8 cellular contexts compared by ENCODE assay signal in genomic region chr1:23634840-23635642, GRCh38. TPM values are rescaled to one million over a fixed set of nuclear protein-coding genes. Genes with fewer than 3 reads are reported as not detected.
DNase-seq lines count a peak whose midpoint lies in the region; ATAC-seq and TF ChIP-seq lines count a peak whose summit lies in the region.

No MANE protein-coding gene starts in this region.

- no peak for TF ChIP-seq EP300 in SK-N-SH (IDR thresholded peaks at IDR 0.05; ENCODE audit: borderline replicate concordance in 1 of 2, low read depth in 1 of 2, low read length in 1 of 2)

- H3K9me2 ChIP-seq in SK-N-SH = no peaks in the 10 kb centered on the region

- peak; percentile 87 for ATAC-seq in activated CD4-positive, alpha-beta T cell treated with anti-CD3 and anti-CD28 coated beads for 36 hours
- ATAC-seq in right cardiac atrium = peak; percentile 65 to 74
- ATAC-seq in HG02571 (IDR thresholded peaks at IDR 0.05; ENCODE audit: unreplicated experiment) = no peak

- peak overlapping the region; percentile 41 to 63 for H3K4me3 ChIP-seq in SK-N-SH (ENCODE audit: low read depth in 2 of 2, low read length in 1 of 2)
- H3K4me3 ChIP-seq in astrocyte of the cerebellum (ENCODE audit: low read depth, low read length) = peak overlapping the region; percentile 23
- H3K4me3 ChIP-seq in right cardiac atrium (ENCODE audit: low read length) = peak overlapping the region; percentile 43
- H3K4me3 ChIP-seq in prostate gland = peak overlapping the region; percentile 6 to 22

- POLR2A ChIA-PET in activated CD4-positive, alpha-beta T cell treated with anti-CD3 and anti-CD28 coated beads for 36 hours (lab: Charles Lee) = interaction anchor here (0.6 to 1.1 kb wide), 4 partner anchors 30 to 107 kb away, joined by 3 to 5 read pairs (median 4); partner anchors contain the start of gene ID3
- POLR2A ChIA-PET in SK-N-SH (lab: Yijun Ruan, JAX) = interaction anchor here (1.1 to 1.6 kb wide), 3 partner anchors 15 to 80 kb away, joined by 4 to 9 read pairs (median 7); partner anchors contain the start of gene ID3

- peak; percentile 89 for TF ChIP-seq CTCF in SK-N-SH (IDR thresholded peaks at IDR 0.05)
- TF ChIP-seq CTCF in astrocyte of the cerebellum (IDR thresholded peaks at IDR 0.05; ENCODE audit: low read depth, low read length, missing control alignments) = peak; percentile 91
- peak; percentile 73 to 90 (median 80) for TF ChIP-seq CTCF in prostate gland (IDR thresholded peaks at IDR 0.05)

- H3K4me2 ChIP-seq in SK-N-SH = peak overlapping the region; percentile 82

- in situ Hi-C loops in astrocyte of the cerebellum (cut with HindIII; ENCODE audit: low sequenced_read_pairs) = loop anchor here (5.0 kb wide), 1 partner anchor 83 kb away; no protein-coding TSS in a partner anchor

- TF ChIP-seq POLR2A in prostate gland (IDR thresholded peaks at IDR 0.05) = no peak

- peak overlapping the region; percentile 92 for H2AFZ ChIP-seq in SK-N-SH (ENCODE audit: low read depth)

- peak overlapping the region; percentile 79 for H3K27ac Mint-ChIP-seq in activated CD4-positive, alpha-beta T cell treated with anti-CD3 and anti-CD28 coated beads for 36 hours

- peak overlapping the region; percentile 40 for H3K4me3 Mint-ChIP-seq in activated CD4-positive, alpha-beta T cell treated with anti-CD3 and anti-CD28 coated beads for 36 hours

- CTCF ChIA-PET in activated CD4-positive, alpha-beta T cell treated with anti-CD3 and anti-CD28 coated beads for 36 hours (lab: Charles Lee) = interaction anchor here (0.5 to 13.2 kb wide), 37 partner anchors 10 to 511 kb away, joined by 3 to 678 read pairs (median 6); partner anchors contain the start of genes E2F2 and ID3
- CTCF ChIA-PET in SK-N-SH (lab: Yijun Ruan, JAX) = interaction anchor here (0.6 to 12.6 kb wide), 40 partner anchors 10 to 296 kb away, joined by 3 to 708 read pairs (median 6); partner anchors contain the start of gene ID3

- H3K36me3 ChIP-seq in SK-N-SH (replicated peaks in 1 of 2; ENCODE audit: control insufficient read depth in 1 of 2, insufficient read depth in 2 of 2, low read length in 1 of 2) = no peaks in the 10 kb centered on the region
- H3K36me3 ChIP-seq in prostate gland = no peaks in the 10 kb centered on the region

- peak; percentile 69 for DNase-seq in activated CD4-positive, alpha-beta T cell treated with anti-CD3 and anti-CD28 coated beads for 36 hours
- DNase-seq in activated CD4-positive, alpha-beta T cell treated with anti-CD3 and anti-CD28 coated beads for 1 hour = no peak
- peak; percentile 32 for DNase-seq in MV-4-11 (lab: John Stamatoyannopoulos, UW)
- DNase-seq in SK-N-SH = peak; percentile 84
- DNase-seq in astrocyte of the cerebellum (ENCODE audit: low read depth) = peak; percentile 54
- DNase-seq in right cardiac atrium = peak; percentile 76 to 87 (median 82)
- peak; percentile 33 for DNase-seq in prostate gland (ENCODE audit: low spot score)

- peak overlapping the region; percentile 76 for H3K9ac ChIP-seq in SK-N-SH

- H3K27me3 ChIP-seq in SK-N-SH (ENCODE audit: insufficient read depth) (no peaks in the 10 kb centered on the region), right cardiac atrium (ENCODE audit: control insufficient read depth, insufficient read depth) (no peaks in the 10 kb centered on the region), prostate gland (replicated peaks; ENCODE audit: insufficient read depth) (no peaks in the 10 kb centered on the region)

- no peaks in the 10 kb centered on the region for H3K9me3 Mint-ChIP-seq in activated CD4-positive, alpha-beta T cell treated with anti-CD3 and anti-CD28 coated beads for 36 hours (ENCODE audit: low read depth)

- H3K4me1 ChIP-seq in SK-N-SH (ENCODE audit: control insufficient read depth in 1 of 2, insufficient read depth in 2 of 2, low read depth in 1 of 2, low read length in 1 of 2) (peaks cover 3 to 31% of the 10 kb centered on the region in 2 experiments; a peak in 2 of 4 replicates), right cardiac atrium (ENCODE audit: control insufficient read depth, insufficient read depth, low read length) (peaks cover 3% of the 10 kb centered on the region), prostate gland (replicated peaks) (no peaks in the 10 kb centered on the region)

- H3F3A ChIP-seq in SK-N-SH (replicated peaks; ENCODE audit: insufficient read depth) = peaks cover 6% of the 10 kb centered on the region

- peaks cover 30% of the 10 kb centered on the region for H3K4me1 Mint-ChIP-seq in activated CD4-positive, alpha-beta T cell treated with anti-CD3 and anti-CD28 coated beads for 36 hours

- H3K27ac ChIP-seq in SK-N-SH (ENCODE audit: low read depth in 2 of 2, low read length in 1 of 2) (peak overlapping the region; percentile 64 to 93), right cardiac atrium (ENCODE audit: low read length) (peak overlapping the region; percentile 88), prostate gland (peak overlapping the region; percentile 36 to 69)

- TF ChIP-seq RAD21 in SK-N-SH (IDR thresholded peaks at IDR 0.05; ENCODE audit: low read length) = peak; percentile 75

- intact Hi-C loops in activated CD4-positive, alpha-beta T cell treated with anti-CD3 and anti-CD28 coated beads for 36 hours (cut with DNase I, micrococcal nuclease) = loop anchor here (1.0 to 5.0 kb wide), 3 partner anchors 22 to 138 kb away; no protein-coding TSS in a partner anchor
- intact Hi-C loops in right cardiac atrium (cut with DNase I) = loop anchor here in 1 of 4 donors (5.0 kb wide), 1 partner anchor 138 kb away; no protein-coding TSS in a partner anchor
- intact Hi-C loops in prostate gland (cut with DNase I) = no loop called here

- H3K36me3 Mint-ChIP-seq in activated CD4-positive, alpha-beta T cell treated with anti-CD3 and anti-CD28 coated beads for 36 hours (ENCODE audit: low read depth) = no peaks in the 10 kb centered on the region

- H3K9me3 ChIP-seq in SK-N-SH (no peaks in the 10 kb centered on the region), right cardiac atrium (ENCODE audit: control insufficient read depth, low read length) (no peaks in the 10 kb centered on the region), prostate gland (no peaks in the 10 kb centered on the region)

- WGBS in SK-N-SH (ENCODE audit: low lambda C conversion rate) = 42% methylated on average over 15 of the region's 17 CpGs
- WGBS in right cardiac atrium = 23% methylated on average over 17 of the region's 17 CpGs
- 33% methylated on average over 17 of the region's 17 CpGs for WGBS in prostate gland

- no peaks in the 10 kb centered on the region for H4K20me1 ChIP-seq in SK-N-SH (ENCODE audit: insufficient read depth)

- H3K79me2 ChIP-seq in SK-N-SH (ENCODE audit: insufficient read depth) = no peaks in the 10 kb centered on the region

- H3K27me3 Mint-ChIP-seq in activated CD4-positive, alpha-beta T cell treated with anti-CD3 and anti-CD28 coated beads for 36 hours = no peaks in the 10 kb centered on the region

TF ChIP-seq in SK-N-SH, 30 proteins besides CTCF, POLR2A, EP300 and RAD21:
- no peak for TF ChIP-seq FOXJ3 (CRISPR knock-in tag; IDR thresholded peaks at IDR 0.05)
- TF ChIP-seq RCOR1 (IDR thresholded peaks at IDR 0.05; ENCODE audit: low read length) = peak; percentile 37; the same call in 1 of the 2 replicates
- TF ChIP-seq MAX (IDR thresholded peaks at IDR 0.05; ENCODE audit: low read depth) = no peak
- TF ChIP-seq POLR2AphosphoS5 (IDR thresholded peaks at IDR 0.05; ENCODE audit: low read depth, low read length) = peak; percentile 35; the same call in 1 of the 2 replicates
- peak; percentile 60; the same call in 1 of the 2 replicates for TF ChIP-seq SIN3A (IDR thresholded peaks at IDR 0.05; ENCODE audit: borderline replicate concordance, low read depth, low read length)
- no peak for TF ChIP-seq GABPA (IDR thresholded peaks at IDR 0.05; ENCODE audit: low read depth)
- peak; percentile 58; the same call in 1 of the 2 replicates for TF ChIP-seq TAF1 (IDR thresholded peaks at IDR 0.05; ENCODE audit: borderline replicate concordance, low read depth, low read length)
- TF ChIP-seq SMC3 (IDR thresholded peaks at IDR 0.05; ENCODE audit: low read depth, low read length) = peak; percentile 51

RNA-seq across cellular contexts. Expression of gene RPL11, which starts 56.6 kb away (rescaled TPM):
- total RNA-seq in activated CD4-positive, alpha-beta T cell treated with anti-CD3 and anti-CD28 coated beads for 36 hours = 1,000 to 10,000 TPM; 1,003 to 1,481 TPM
- 2,231 and 2,255 TPM in 2 replicates for polyA plus RNA-seq in SK-N-SH (2012; rRNA removed)
- 3,260 and 4,153 TPM in 2 replicates for polyA plus RNA-seq in SK-N-SH (2012; cell fraction: cytosol; rRNA removed)
- polyA plus RNA-seq in SK-N-SH (2012; cell fraction: nucleus; rRNA removed) = 350 and 516 TPM in 2 replicates
- total RNA-seq in right cardiac atrium = 100 to 1,000 TPM; 586 to 826 (median 727) TPM
- polyA plus RNA-seq in right cardiac atrium = 1,436 TPM
- 1,000 to 10,000 TPM in 1 of 2 donors, 100 to 1,000 TPM in 1; 784 to 1,458 TPM for total RNA-seq in prostate gland
